Comparison of ENCODE assay signal across 22 cellular contexts in genomic region chr4:141153751-141154510, GRCh38. TPM values are rescaled to one million over a fixed set of nuclear protein-coding genes. Genes with fewer than 3 reads are reported as not detected.
DNase-seq lines count a peak whose midpoint lies in the region; ATAC-seq, FAIRE-seq and TF ChIP-seq lines count a peak whose summit lies in the region.
"Had no signal": no experiment of that assay in that cellular context is flagged by ENCODE, and none has a peak within 500 bp of the region (broad histone marks: within the 10 kb centered on the region; RNA-seq: fewer than 3 reads in every experiment).

No MANE protein-coding gene starts in this region.

- H3K36me3 Mint-ChIP-seq in activated T-helper 1 cell treated with anti-CD3 and anti-CD28 coated beads, Interleukin-12 subunit alpha, Interleukin-12 subunit beta, Interleukin-2, Interleukin-4 antibody, amounts not matched to agents 30 ng/mL and 10 ng/mL and 1 ng/mL, durations not matched to agents 14 hours and 24 hours and 36 hours (ENCODE audit: low read depth) = no peaks in the 10 kb centered on the region

- FAIRE-seq in endometrium (lab: Jason Lieb, UNC) = peak; percentile 37

- ATAC-seq in Right ventricle myocardium superior (ENCODE audit: poor library complexity) (peak; percentile 84), GM18909 (IDR thresholded peaks at IDR 0.05; ENCODE audit: poor library complexity, unreplicated experiment) (no peak)

- no peaks in the 10 kb centered on the region for H3K36me3 ChIP-seq in uterus
- H3K36me3 ChIP-seq: spleen had no signal

- DNase-seq in Right ventricle myocardium superior (no peak), cardiac septum (ENCODE audit: low spot score) (no peak), iris pigment epithelial cell (ENCODE audit: low read depth) (peak; percentile 62), uterus (peak; percentile 41 to 68), coronary artery (ENCODE audit: low spot score) (no peak)
- DNase-seq in activated T-helper 1 cell treated with anti-CD3 and anti-CD28 coated beads, Interleukin-12 subunit alpha, Interleukin-12 subunit beta, Interleukin-2, Interleukin-4 antibody, amounts not matched to agents 30 ng/mL and 10 ng/mL and 1 ng/mL, durations not matched to agents 14 hours and 24 hours and 36 hours (ENCODE audit: low spot score) = no peak
- DNase-seq: activated CD4-positive, alpha-beta T cell treated with anti-CD3 and anti-CD28 coated beads, Interleukin-2, amount 50 U/mL, for 1 hour; activated CD8-positive, alpha-beta memory T cell treated with anti-CD3 and anti-CD28 coated beads, Interleukin-2, amount 50 U/mL, for 48 hours; activated gamma-delta T cell; amniotic stem cell; DMS53; effector CD8-positive, alpha-beta T cell; islet precursor cell; mesendoderm; NCI-H446; spleen; stimulated activated CD4-positive, alpha-beta T cell treated with anti-CD3 and anti-CD28 coated beads, Interleukin-4, amount 100 ng/mL, for 4 hours; T-helper 1 cell had no signal

- H3K27ac ChIP-seq in uterus (peak overlapping the region; percentile 18), coronary artery (no peak overlapping the region)
- H3K27ac ChIP-seq: RWPE1 had no signal

- H3K9me3 Mint-ChIP-seq in activated T-helper 1 cell treated with anti-CD3 and anti-CD28 coated beads, Interleukin-12 subunit alpha, Interleukin-12 subunit beta, Interleukin-2, Interleukin-4 antibody, amounts not matched to agents 30 ng/mL and 10 ng/mL and 1 ng/mL, durations not matched to agents 14 hours and 24 hours and 36 hours = no peaks in the 10 kb centered on the region
- H3K9me3 Mint-ChIP-seq: nephron had no signal

- H3K4me3 Mint-ChIP-seq in activated T-helper 1 cell treated with anti-CD3 and anti-CD28 coated beads, Interleukin-12 subunit alpha, Interleukin-12 subunit beta, Interleukin-2, Interleukin-4 antibody, amounts not matched to agents 30 ng/mL and 10 ng/mL and 1 ng/mL, durations not matched to agents 14 hours and 24 hours and 36 hours = no peak overlapping the region
- H3K4me3 Mint-ChIP-seq: nephron had no signal

- H3K9me3 ChIP-seq in uterus = no peaks in the 10 kb centered on the region
- H3K9me3 ChIP-seq: spleen had no signal

- TF ChIP-seq CTCF in uterus (IDR thresholded peaks at IDR 0.05) = no peak
- no peak for TF ChIP-seq CTCF in coronary artery (IDR thresholded peaks at IDR 0.05)

- no peaks in the 10 kb centered on the region for H3K27me3 ChIP-seq in uterus
- H3K27me3 ChIP-seq: spleen had no signal

- H3K27ac Mint-ChIP-seq in activated T-helper 1 cell treated with anti-CD3 and anti-CD28 coated beads, Interleukin-12 subunit alpha, Interleukin-12 subunit beta, Interleukin-2, Interleukin-4 antibody, amounts not matched to agents 30 ng/mL and 10 ng/mL and 1 ng/mL, durations not matched to agents 14 hours and 24 hours and 36 hours = no peak overlapping the region
- H3K27ac Mint-ChIP-seq: nephron had no signal

- intact Hi-C loops in Right ventricle myocardium superior (cut with DNase I) = loop anchor here (10.0 kb wide), 1 partner anchor 151 kb away; no protein-coding TSS in a partner anchor
- intact Hi-C loops in cardiac septum (cut with DNase I) = no loop called here
- intact Hi-C loops in uterus (cut with DNase I; ENCODE audit: low total_unique reads) = no loop called here
- intact Hi-C loops in activated T-helper 1 cell treated with anti-CD3 and anti-CD28 coated beads, Interleukin-12 subunit alpha, Interleukin-12 subunit beta, Interleukin-2, Interleukin-4 antibody, amounts not matched to agents 30 ng/mL and 10 ng/mL and 1 ng/mL, durations not matched to agents 14 hours and 24 hours and 36 hours (cut with micrococcal nuclease) = no loop called here

- H3K4me3 ChIP-seq in uterus = no peak overlapping the region
- no peak overlapping the region for H3K4me3 ChIP-seq in coronary artery
- H3K4me3 ChIP-seq: spleen had no signal

- H3K4me1 ChIP-seq in uterus = peaks cover 0 to 5% of the 10 kb centered on the region in 2 donors

- H3K4me1 Mint-ChIP-seq in activated T-helper 1 cell treated with anti-CD3 and anti-CD28 coated beads, Interleukin-12 subunit alpha, Interleukin-12 subunit beta, Interleukin-2, Interleukin-4 antibody, amounts not matched to agents 30 ng/mL and 10 ng/mL and 1 ng/mL, durations not matched to agents 14 hours and 24 hours and 36 hours (ENCODE audit: low read depth) = no peaks in the 10 kb centered on the region
- H3K4me1 Mint-ChIP-seq: nephron had no signal

- peaks cover 9% of the 10 kb centered on the region for H3K27me3 Mint-ChIP-seq in activated T-helper 1 cell treated with anti-CD3 and anti-CD28 coated beads, Interleukin-12 subunit alpha, Interleukin-12 subunit beta, Interleukin-2, Interleukin-4 antibody, amounts not matched to agents 30 ng/mL and 10 ng/mL and 1 ng/mL, durations not matched to agents 14 hours and 24 hours and 36 hours (ENCODE audit: insufficient read depth)

- peak in 1 of 2 donors; percentile 15 for TF ChIP-seq POLR2A in uterus (IDR thresholded peaks at IDR 0.05)

RNA-seq across cellular contexts. Expression of gene RNF150, which starts 20.7 kb away (rescaled TPM):
- total RNA-seq in Right ventricle myocardium superior (53.3 TPM), cardiac septum (69.2 TPM), uterus (10 to 100 TPM in 3 of 4 donors, 1 to 10 TPM in 1; 9.7 to 58.2 (median 36.6) TPM)
- total RNA-seq in activated T-helper 1 cell treated with anti-CD3 and anti-CD28 coated beads, Interleukin-12 subunit alpha, Interleukin-12 subunit beta, Interleukin-2, Interleukin-4 antibody, amounts not matched to agents 30 ng/mL and 10 ng/mL and 1 ng/mL, durations not matched to agents 14 hours and 24 hours and 36 hours = 0.07 TPM in 1 of 2 replicates, not detected in the other

Comparison
In these comparisons a context has a peak if more than half of its experiments do, and no peak if none do; other contexts are left out.
1. DNase-seq: peak in iris pigment epithelial cell (single experiment) and uterus (2 of 2); none in Right ventricle myocardium superior (single experiment), cardiac septum (single experiment), activated T-helper 1 cell treated with anti-CD3 and anti-CD28 coated beads, Interleukin-12 subunit alpha, Interleukin-12 subunit beta, Interleukin-2, Interleukin-4 antibody, amounts not matched to agents 30 ng/mL and 10 ng/mL and 1 ng/mL, durations not matched to agents 14 hours and 24 hours and 36 hours (single experiment) and coronary artery (single experiment).
2. H3K27ac ChIP-seq: peak in uterus (2 of 2); none in coronary artery (0 of 2).